9 cellular contexts compared by ENCODE assay signal in the genomic region with DNA sequence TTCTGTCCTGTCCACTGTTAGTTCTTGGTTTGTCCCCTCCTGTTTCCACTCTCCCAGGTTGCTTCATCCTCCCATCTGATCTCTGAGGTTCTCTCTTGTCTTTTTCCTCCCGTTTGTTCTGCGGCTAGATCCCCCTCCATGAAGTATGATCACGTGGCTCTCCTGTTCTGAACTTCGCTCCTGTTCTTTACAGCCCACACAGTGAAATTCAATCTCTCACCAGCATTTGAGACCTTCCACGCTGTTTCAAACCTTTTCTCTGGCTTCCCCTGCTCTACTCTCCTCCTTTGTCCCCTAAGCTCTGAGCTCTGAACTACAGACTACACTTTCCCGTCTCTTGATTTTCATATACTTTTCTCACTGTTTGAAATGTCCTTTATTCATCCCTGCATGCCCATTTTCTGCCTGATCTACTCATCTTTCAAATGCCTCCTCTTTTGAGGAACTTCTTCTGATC.
A peak's percentile ranks its signal among the peaks of the same experiment; 100 is the strongest.
DNase-seq lines count a peak whose midpoint lies in the region; FAIRE-seq and TF ChIP-seq lines count a peak whose summit lies in the region.
"Had no signal": no experiment of that assay in that cellular context is flagged by ENCODE, and none has a peak within 500 bp of the region (broad histone marks: within the 10 kb centered on the region; RNA-seq: fewer than 3 reads in every experiment).

No MANE protein-coding gene starts in this region.

- no peaks in the 10 kb centered on the region for H4K20me1 ChIP-seq in fibroblast of lung (ENCODE audit: control insufficient read depth, extremely low read depth, insufficient read depth, low read length)
- H4K20me1 ChIP-seq in osteoblast (ENCODE audit: insufficient read depth, low read length), result no peaks in the 10 kb centered on the region

- no peaks in the 10 kb centered on the region for H3K79me2 ChIP-seq in fibroblast of lung (ENCODE audit: control insufficient read depth, insufficient read depth, low read length)
- no peaks in the 10 kb centered on the region for H3K79me2 ChIP-seq in osteoblast (ENCODE audit: insufficient read depth, low read length)

- no peak overlapping the region for H3K4me2 ChIP-seq in fibroblast of lung (ENCODE audit: extremely low read depth, insufficient read depth, low read length)
- peak overlapping the region; percentile 75 for H3K4me2 ChIP-seq in osteoblast (ENCODE audit: insufficient read depth, low read length)

- DNase-seq in GM03348 (ENCODE audit: low spot score) (peak; percentile 13), NCI-H526 (lab: John Stamatoyannopoulos, UW) (peak; percentile 65 to 77), fibroblast of lung (ENCODE audit: low read depth in 2 of 2) (peak; percentile 15 to 53), osteoblast (ENCODE audit: insufficient read length, low spot score, missing footprints) (no peak), UCSD-AML1 (lab: John Stamatoyannopoulos, UW; ENCODE audit: unreplicated experiment) (no peak), GM12892 (ENCODE audit: insufficient read length) (no peak), immature natural killer cell (no peak)
- no peak for DNase-seq in activated naive CD4-positive, alpha-beta T cell (lab: John Stamatoyannopoulos, UW)

- peaks cover 2 to 3% (median 3%) of the 10 kb centered on the region in 3 donors for H3K27me3 Mint-ChIP-seq in immature natural killer cell (ENCODE audit: low read depth in 3 of 3)

- peak overlapping the region in 1 of 6 donors; percentile 13 for H3K27ac Mint-ChIP-seq in immature natural killer cell

- H3K4me3 ChIP-seq in fibroblast of lung (replicated peaks in 1 of 4; ENCODE audit: control extremely low read depth in 1 of 4, insufficient read depth in 1 of 4, low read depth in 3 of 4, low read length in 4 of 4) (peak overlapping the region in 1 of 4 experiments; percentile 24), osteoblast (ENCODE audit: insufficient read depth, low read length) (peak overlapping the region; percentile 3)

- H3K9me3 ChIP-seq in fibroblast of lung (ENCODE audit: control insufficient read depth, insufficient read depth, low read depth, low read length), result no peaks in the 10 kb centered on the region
- H3K9me3 ChIP-seq in osteoblast (ENCODE audit: low read depth, low read length), result no peaks in the 10 kb centered on the region

- H3K27ac ChIP-seq in fibroblast of lung (ENCODE audit: insufficient read depth, low read length) (no peak overlapping the region), osteoblast (ENCODE audit: low read depth, low read length) (peak overlapping the region; percentile 6)
- H3K27ac ChIP-seq: VCaP had no signal

- TF ChIP-seq CTCF in fibroblast of lung (conservative IDR thresholded peaks at IDR 0.05 in 1 of 2, IDR thresholded peaks at IDR 0.05 in 1 of 2; ENCODE audit: low read depth in 1 of 2, low read length in 2 of 2) (no peak), osteoblast (IDR thresholded peaks at IDR 0.05; ENCODE audit: extremely low read depth, low read depth, low read length) (no peak)

- no peaks in the 10 kb centered on the region for H3K9me3 Mint-ChIP-seq in immature natural killer cell

- H3K36me3 Mint-ChIP-seq in immature natural killer cell, result no peaks in the 10 kb centered on the region

- no peaks in the 10 kb centered on the region for H3K36me3 ChIP-seq in fibroblast of lung (ENCODE audit: control insufficient read depth, insufficient read depth, low read length)
- no peaks in the 10 kb centered on the region for H3K36me3 ChIP-seq in osteoblast (ENCODE audit: insufficient read depth, low read length)

- no peak for FAIRE-seq in GM12892 (lab: Jason Lieb, UNC)

- H3K4me1 ChIP-seq in fibroblast of lung (ENCODE audit: control insufficient read depth, extremely low read depth, insufficient read depth, low read length) (no peaks in the 10 kb centered on the region), osteoblast (ENCODE audit: insufficient read depth, low read length) (peaks cover 23% of the 10 kb centered on the region)

- H3K27me3 ChIP-seq in fibroblast of lung (ENCODE audit: control insufficient read depth, insufficient read depth, low read length) (no peaks in the 10 kb centered on the region), osteoblast (ENCODE audit: insufficient read depth, low read length) (no peaks in the 10 kb centered on the region)

- TF ChIP-seq POLR2A in GM12892 (IDR thresholded peaks at IDR 0.05; ENCODE audit: low read depth, low read length), result no peak

- no peaks in the 10 kb centered on the region for H3K4me1 Mint-ChIP-seq in immature natural killer cell

- H3K4me3 Mint-ChIP-seq in immature natural killer cell, result no peak overlapping the region

- H2AFZ ChIP-seq in fibroblast of lung (ENCODE audit: low read length) (peak overlapping the region; percentile 46), osteoblast (ENCODE audit: low read length) (peak overlapping the region; percentile 83)

- no peak overlapping the region for H3K9ac ChIP-seq in fibroblast of lung (ENCODE audit: insufficient read depth, low read length)

Comparison
In these comparisons a context has a peak if more than half of its experiments do, and no peak if none do; other contexts are left out.
1. DNase-seq: peak in GM03348 (single experiment), NCI-H526 (2 of 2) and fibroblast of lung (2 of 2); none in osteoblast (single experiment), activated naive CD4-positive, alpha-beta T cell (0 of 4), UCSD-AML1 (single experiment), GM12892 (single experiment) and immature natural killer cell (0 of 3).